In genomic region chr6:117222861-117223260, GRCh38 we compare ENCODE assay signal across 9 cellular contexts. TPM values are rescaled to one million over a fixed set of nuclear protein-coding genes. Genes with fewer than 3 reads are reported as not detected.
"Had no signal": no experiment of that assay in that cellular context is flagged by ENCODE, and none has a peak within 500 bp of the region (broad histone marks: within the 10 kb centered on the region; RNA-seq: fewer than 3 reads in every experiment).

No MANE protein-coding gene starts in this region.

- H3K36me3 Mint-ChIP-seq: IgD-negative memory B cell had no signal

- H3K4me3 ChIP-seq: GM23248, HAP-1 had no signal

- H3K4me1 Mint-ChIP-seq: IgD-negative memory B cell had no signal

- H3K36me3 ChIP-seq: HAP-1 had no signal

- H3K27ac Mint-ChIP-seq: HFFc6, IgD-negative memory B cell had no signal

- FAIRE-seq: HTR-8/SVneo had no signal

- H3K4me3 Mint-ChIP-seq: HFFc6, IgD-negative memory B cell had no signal

- H3K27ac ChIP-seq: GM23248, HL-60 had no signal

- H2AFZ ChIP-seq: GM23248 had no signal

- H3K4me1 ChIP-seq: HAP-1 had no signal

- H3K9ac ChIP-seq: GM23248 had no signal

- DNase-seq: GM23248, GOT3, H7, HFFc6, KBM-7 had no signal

- H3K9me3 ChIP-seq: HAP-1 had no signal

RNA-seq across cellular contexts. Expression of gene VGLL2, which starts 42.5 kb away (rescaled TPM):
- total RNA-seq: GM23248, H7, HFFc6 had no signal
- polyA plus RNA-seq: GM23248, IgD-negative memory B cell had no signal
